In the genomic region with DNA sequence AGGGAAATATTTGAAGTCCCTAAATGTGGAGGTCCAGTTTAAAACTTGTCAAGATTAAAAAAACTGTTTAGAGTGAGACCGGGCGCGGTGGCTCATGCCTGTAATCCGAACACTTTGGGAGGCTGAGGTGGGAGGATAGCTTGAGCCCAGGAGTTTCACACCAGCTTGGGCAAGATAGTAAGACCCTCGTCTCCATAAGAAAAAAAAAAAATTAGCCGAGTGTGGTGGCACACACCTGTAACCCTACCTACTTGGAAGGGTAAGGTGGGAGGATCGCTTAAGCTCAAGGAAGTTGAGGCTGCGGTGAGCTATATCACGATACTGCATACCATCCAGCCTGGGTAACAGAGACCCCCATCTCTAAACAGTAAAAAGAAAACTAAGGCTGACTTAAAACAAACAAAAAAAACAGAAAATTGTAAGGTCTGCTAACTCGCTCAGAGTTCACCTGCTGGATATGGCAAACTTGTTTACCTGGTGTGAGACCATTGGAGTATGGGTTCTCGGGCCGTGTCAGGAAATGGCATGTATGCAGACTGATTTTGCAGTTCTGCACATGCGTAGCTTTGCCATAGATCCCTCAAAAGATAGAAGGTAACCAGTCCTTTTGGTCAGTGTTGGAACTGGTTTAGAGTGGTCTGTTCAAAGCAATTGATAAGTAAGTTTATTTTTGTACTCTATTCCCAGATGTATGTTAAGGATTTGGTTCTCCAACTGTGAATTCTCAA, we compare ENCODE assay signal across 8 cellular contexts. TPM values are rescaled to one million over a fixed set of nuclear protein-coding genes. Genes with fewer than 3 reads are reported as not detected.
DNase-seq lines count a peak whose midpoint lies in the region; ATAC-seq and TF ChIP-seq lines count a peak whose summit lies in the region.

No MANE protein-coding gene starts in this region.

- H3K27ac ChIP-seq in mucosa of rectum (ENCODE audit: low read depth in 2 of 2, low read length in 2 of 2), result peak overlapping the region; percentile 93 to 94

- no peaks in the 10 kb centered on the region for H3K27me3 ChIP-seq in mucosa of rectum (ENCODE audit: control insufficient read depth in 2 of 2, insufficient read depth in 2 of 2, low read length in 2 of 2)

- H3K36me3 Mint-ChIP-seq in brain, result peaks cover 46% of the 10 kb centered on the region

- H3K27ac Mint-ChIP-seq in brain, result peak overlapping the region in 4 of 5 experiments; percentile 49 to 97 (median 94)

- ATAC-seq in omental fat pad (ENCODE audit: low FRiP score), result no peak

- peaks cover 33 to 50% of the 10 kb centered on the region in 2 donors for H3K4me1 ChIP-seq in mucosa of rectum (ENCODE audit: control insufficient read depth in 2 of 2, insufficient read depth in 2 of 2, low read length in 2 of 2)

- H3K4me1 Mint-ChIP-seq in brain, result peaks cover 55% of the 10 kb centered on the region

- peak overlapping the region; percentile 91 to 98 for H3K4me3 ChIP-seq in mucosa of rectum (ENCODE audit: low read length in 2 of 2)

- peaks cover 3 to 10% of the 10 kb centered on the region in 2 donors for H3K36me3 ChIP-seq in mucosa of rectum (ENCODE audit: control insufficient read depth in 2 of 2, insufficient read depth in 2 of 2, low read length in 2 of 2)

- peak; percentile 39 for DNase-seq in stimulated activated CD4-positive, alpha-beta T cell treated with anti-CD3 and anti-CD28 coated beads, Interleukin-15, amount 100 ng/mL, for 24 hours
- DNase-seq in stimulated activated CD4-positive, alpha-beta T cell treated with anti-CD3 and anti-CD28 coated beads, Interleukin-12 subunit alpha, Interleukin-12 subunit beta, amount 100 ng/mL, for 4 hours, result no peak
- DNase-seq in dedifferentiated amniotic fluid mesenchymal stem cell (ENCODE audit: extremely low spot score), result no peak
- no peak for DNase-seq in KG1 (lab: John Stamatoyannopoulos, UW)
- no peak for DNase-seq in ureter (ENCODE audit: low spot score)
- DNase-seq in omental fat pad (ENCODE audit: low spot score), result no peak

- no peaks in the 10 kb centered on the region for H3K9me3 ChIP-seq in mucosa of rectum (ENCODE audit: control insufficient read depth in 2 of 2, low read length in 2 of 2)

- peak overlapping the region; percentile 27 to 96 for H3K9ac ChIP-seq in mucosa of rectum (ENCODE audit: low read depth in 1 of 2, low read length in 2 of 2)

- no peak for TF ChIP-seq CTCF in brain (conservative IDR thresholded peaks at IDR 0.05)
- TF ChIP-seq CTCF in omental fat pad (IDR thresholded peaks at IDR 0.05), result no peak

- H3K27me3 Mint-ChIP-seq in brain, result no peaks in the 10 kb centered on the region

- no peaks in the 10 kb centered on the region for H3K9me3 Mint-ChIP-seq in brain

- peak overlapping the region; percentile 84 to 98 (median 94) for H3K4me3 Mint-ChIP-seq in brain

RNA-seq across cellular contexts. Expression of a gene that starts 2.1 kb away (rescaled TPM):
- 148 TPM for polyA plus RNA-seq in brain (ENCODE audit: insufficient read depth, low read depth, low replicate concordance)
- total RNA-seq in ureter (236 TPM), omental fat pad (100 to 1,000 TPM; 124 to 217 (median 167) TPM)

RNA-seq across cellular contexts. Expression of a gene that starts 7.3 kb away (rescaled TPM):
- polyA plus RNA-seq in brain (ENCODE audit: insufficient read depth, low read depth, low replicate concordance), result 36.5 TPM
- 28.8 TPM for total RNA-seq in ureter
- 10 to 100 TPM; 14.4 to 31.2 (median 25.4) TPM for total RNA-seq in omental fat pad

RNA-seq across cellular contexts. Expression of a gene that starts 40.3 kb away (rescaled TPM):
- polyA plus RNA-seq in brain (ENCODE audit: insufficient read depth, low read depth, low replicate concordance), result 725 TPM
- total RNA-seq in ureter (313 TPM), omental fat pad (100 to 1,000 TPM; 142 to 209 (median 175) TPM)

RNA-seq across cellular contexts. Expression of a gene that starts 45.0 kb away (rescaled TPM):
- 34.1 TPM for polyA plus RNA-seq in brain (ENCODE audit: insufficient read depth, low read depth, low replicate concordance)
- 54.6 TPM for total RNA-seq in ureter
- 10 to 100 TPM; 20.9 to 44.6 (median 34.3) TPM for total RNA-seq in omental fat pad
